ENCODE assay signal across 8 cellular contexts in the genomic region with DNA sequence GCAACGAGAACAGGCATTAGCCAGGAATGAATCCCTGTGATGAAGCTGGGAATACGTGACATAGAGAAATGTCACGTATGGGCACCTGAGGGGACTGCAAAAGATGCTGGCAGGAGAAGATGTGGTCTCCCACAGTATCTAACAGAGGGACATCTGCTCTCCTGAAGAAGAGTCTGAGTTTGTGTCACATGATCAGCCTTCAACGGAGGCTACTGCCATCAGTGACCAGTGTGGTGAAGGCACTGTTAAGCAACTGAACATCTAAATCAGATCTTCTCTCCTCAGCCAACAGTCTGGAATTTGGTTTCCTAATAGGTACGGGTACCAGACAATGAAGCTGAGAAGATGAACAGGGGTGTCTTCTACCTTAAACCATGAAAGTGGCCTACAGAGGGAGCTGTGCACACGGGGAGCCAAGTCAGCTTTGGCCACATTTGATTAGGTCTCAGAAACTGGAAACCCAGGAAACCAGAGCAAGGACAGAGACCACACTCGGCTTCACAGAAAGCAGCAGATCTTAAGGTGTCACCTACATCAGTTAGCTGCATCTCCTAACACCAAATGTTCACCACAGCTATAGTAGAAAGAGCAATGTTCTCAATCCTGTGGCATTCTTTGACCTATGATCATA. TPM values are rescaled to one million over a fixed set of nuclear protein-coding genes. Genes with fewer than 3 reads are reported as not detected.
DNase-seq lines count a peak whose midpoint lies in the region; ATAC-seq lines count a peak whose summit lies in the region.

No MANE protein-coding gene starts in this region.

- peaks cover 11 to 31% of the 10 kb centered on the region in 2 donors for H3K36me3 Mint-ChIP-seq in activated T-cell treated with anti-CD3 and anti-CD28 coated beads, Interleukin-2, amount 50 U/mL, for 72 hours (ENCODE audit: insufficient read depth in 2 of 2)

- ATAC-seq in GM21381 (IDR thresholded peaks at IDR 0.05; ENCODE audit: unreplicated experiment) (peak; percentile 60), HG03025 (IDR thresholded peaks at IDR 0.05; ENCODE audit: low FRiP score, unreplicated experiment) (no peak)
- ATAC-seq in activated T-cell treated with anti-CD3 and anti-CD28 coated beads, Interleukin-2, amount 50 U/mL, for 72 hours (replicated peaks in 1 of 2) = peak; percentile 93

- H3K27ac Mint-ChIP-seq in activated T-cell treated with anti-CD3 and anti-CD28 coated beads, Interleukin-2, amount 50 U/mL, for 72 hours = peak overlapping the region; percentile 80

- peaks cover 44% of the 10 kb centered on the region for H3K4me1 Mint-ChIP-seq in activated T-cell treated with anti-CD3 and anti-CD28 coated beads, Interleukin-2, amount 50 U/mL, for 72 hours (ENCODE audit: low read depth)

- DNase-seq in DMS53 treated with DMSO at 0.1 percent for 48 hours (lab: John Stamatoyannopoulos, UW; ENCODE audit: unreplicated experiment) = peak; percentile 37
- DNase-seq in NCI-H460 (ENCODE audit: extremely low read depth, low read depth) = peak; percentile 41
- DNase-seq in activated T-cell treated with anti-CD3 and anti-CD28 coated beads, Interleukin-2, amount 50 U/mL, for 72 hours = peak; percentile 73 to 82
- peak; percentile 27 for DNase-seq in germinal center (ENCODE audit: low spot score)
- peak; percentile 56 for DNase-seq in stimulated activated CD4-positive, alpha-beta T cell treated with anti-CD3 and anti-CD28 coated beads, Interleukin-1b, Interleukin-23, amount 100 ng/mL, for 48 hours
- no peak for DNase-seq in LoVo (ENCODE audit: low spot score)

- H3K9me3 Mint-ChIP-seq in activated T-cell treated with anti-CD3 and anti-CD28 coated beads, Interleukin-2, amount 50 U/mL, for 72 hours = no peaks in the 10 kb centered on the region

- H3K27me3 Mint-ChIP-seq in activated T-cell treated with anti-CD3 and anti-CD28 coated beads, Interleukin-2, amount 50 U/mL, for 72 hours (ENCODE audit: low read depth) = no peaks in the 10 kb centered on the region

- peak overlapping the region in 1 of 2 donors; percentile 67 for H3K4me3 Mint-ChIP-seq in activated T-cell treated with anti-CD3 and anti-CD28 coated beads, Interleukin-2, amount 50 U/mL, for 72 hours

RNA-seq across cellular contexts. Expression of a gene that starts 41.8 kb away (rescaled TPM):
- total RNA-seq in NCI-H460 (2014; rRNA removed; shearing (Covaris generic)) = 71.0 and 78.0 TPM in 2 replicates
- 42.9 and 49.7 TPM in 2 replicates for polyA plus RNA-seq in NCI-H460 (2014; cell fraction: nucleus; rRNA removed)
- total RNA-seq in activated T-cell treated with anti-CD3 and anti-CD28 coated beads, Interleukin-2, amount 50 U/mL, for 72 hours = 10 to 100 TPM; 74.8 to 84.2 TPM
